1 cellular context compared by ENCODE assay signal in genomic region chr19:19193926-19194325, GRCh38.
TF ChIP-seq lines count a peak whose summit lies in the region.

No MANE protein-coding gene starts in this region.

TF ChIP-seq in HCT116, 20 proteins besides CTCF, POLR2A, EP300 and RAD21 (continued from another document):
- TF ChIP-seq CEBPB (IDR thresholded peaks at IDR 0.05; ENCODE audit: low read depth): no peak
- TF ChIP-seq, protein P1, sequence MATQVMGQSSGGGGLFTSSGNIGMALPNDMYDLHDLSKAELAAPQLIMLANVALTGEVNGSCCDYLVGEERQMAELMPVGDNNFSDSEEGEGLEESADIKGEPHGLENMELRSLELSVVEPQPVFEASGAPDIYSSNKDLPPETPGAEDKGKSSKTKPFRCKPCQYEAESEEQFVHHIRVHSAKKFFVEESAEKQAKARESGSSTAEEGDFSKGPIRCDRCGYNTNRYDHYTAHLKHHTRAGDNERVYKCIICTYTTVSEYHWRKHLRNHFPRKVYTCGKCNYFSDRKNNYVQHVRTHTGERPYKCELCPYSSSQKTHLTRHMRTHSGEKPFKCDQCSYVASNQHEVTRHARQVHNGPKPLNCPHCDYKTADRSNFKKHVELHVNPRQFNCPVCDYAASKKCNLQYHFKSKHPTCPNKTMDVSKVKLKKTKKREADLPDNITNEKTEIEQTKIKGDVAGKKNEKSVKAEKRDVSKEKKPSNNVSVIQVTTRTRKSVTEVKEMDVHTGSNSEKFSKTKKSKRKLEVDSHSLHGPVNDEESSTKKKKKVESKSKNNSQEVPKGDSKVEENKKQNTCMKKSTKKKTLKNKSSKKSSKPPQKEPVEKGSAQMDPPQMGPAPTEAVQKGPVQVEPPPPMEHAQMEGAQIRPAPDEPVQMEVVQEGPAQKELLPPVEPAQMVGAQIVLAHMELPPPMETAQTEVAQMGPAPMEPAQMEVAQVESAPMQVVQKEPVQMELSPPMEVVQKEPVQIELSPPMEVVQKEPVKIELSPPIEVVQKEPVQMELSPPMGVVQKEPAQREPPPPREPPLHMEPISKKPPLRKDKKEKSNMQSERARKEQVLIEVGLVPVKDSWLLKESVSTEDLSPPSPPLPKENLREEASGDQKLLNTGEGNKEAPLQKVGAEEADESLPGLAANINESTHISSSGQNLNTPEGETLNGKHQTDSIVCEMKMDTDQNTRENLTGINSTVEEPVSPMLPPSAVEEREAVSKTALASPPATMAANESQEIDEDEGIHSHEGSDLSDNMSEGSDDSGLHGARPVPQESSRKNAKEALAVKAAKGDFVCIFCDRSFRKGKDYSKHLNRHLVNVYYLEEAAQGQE (IDR thresholded peaks at IDR 0.05; ENCODE audit: low read depth): no peak
